10 cellular contexts compared by ENCODE assay signal in the genomic region with DNA sequence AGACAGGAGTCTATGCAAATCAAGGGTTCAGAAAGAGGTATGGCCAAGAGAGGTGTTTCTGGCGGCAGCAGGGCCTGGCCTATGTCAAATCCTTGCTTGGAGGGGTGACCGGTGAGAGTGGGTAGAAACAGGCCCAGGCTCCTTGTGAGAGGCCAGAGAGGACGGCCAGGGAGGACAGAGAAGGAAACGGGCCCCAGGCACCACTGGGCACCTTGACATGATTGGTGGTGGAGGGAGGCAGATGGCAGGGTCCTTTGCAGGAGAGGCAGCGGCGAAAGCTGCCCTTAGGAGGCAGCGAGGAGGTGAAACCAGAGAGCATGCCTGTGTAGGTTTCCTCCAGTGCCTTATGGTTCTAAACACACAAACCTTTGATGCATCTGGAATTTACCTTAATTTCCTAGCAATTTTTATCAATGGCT. TPM values are rescaled to one million over a fixed set of nuclear protein-coding genes. Genes with fewer than 3 reads are reported as not detected.
DNase-seq lines count a peak whose midpoint lies in the region; ATAC-seq and TF ChIP-seq lines count a peak whose summit lies in the region.
"Had no signal": no experiment of that assay in that cellular context is flagged by ENCODE, and none has a peak within 500 bp of the region (broad histone marks: within the 10 kb centered on the region; RNA-seq: fewer than 3 reads in every experiment).

No MANE protein-coding gene starts in this region.

- no peaks in the 10 kb centered on the region for H3K27me3 ChIP-seq in PC-9 (ENCODE audit: insufficient read depth, low read depth)
- no peaks in the 10 kb centered on the region for H3K27me3 ChIP-seq in fibroblast of lung (ENCODE audit: control insufficient read depth, insufficient read depth, low read length)
- H3K27me3 ChIP-seq in smooth muscle cell (ENCODE audit: low read depth): no peaks in the 10 kb centered on the region

- no peaks in the 10 kb centered on the region for H3K36me3 Mint-ChIP-seq in activated CD4-positive, alpha-beta memory T cell treated with anti-CD3 and anti-CD28 coated beads for 36 hours
- H3K36me3 Mint-ChIP-seq: activated naive CD8-positive, alpha-beta T cell treated with anti-CD3 and anti-CD28 coated beads, Interleukin-2, amount 10 ng/mL, durations not matched to agents 7 days and 5 days had no signal

- peaks cover 31% of the 10 kb centered on the region for H3K27me3 Mint-ChIP-seq in activated CD4-positive, alpha-beta memory T cell treated with anti-CD3 and anti-CD28 coated beads for 36 hours

- H2AFZ ChIP-seq in PC-9 (no peak overlapping the region), fibroblast of lung (ENCODE audit: low read length) (no peak overlapping the region), smooth muscle cell (ENCODE audit: low read depth) (no peak overlapping the region)

- H3K79me2 ChIP-seq in PC-9 (ENCODE audit: low read depth) (peaks cover 73% of the 10 kb centered on the region), fibroblast of lung (ENCODE audit: control insufficient read depth, insufficient read depth, low read length) (no peaks in the 10 kb centered on the region), smooth muscle cell (ENCODE audit: low read depth) (no peaks in the 10 kb centered on the region)

- H3K4me2 ChIP-seq in PC-9: peak overlapping the region; percentile 69
- H3K4me2 ChIP-seq in fibroblast of lung (ENCODE audit: extremely low read depth, insufficient read depth, low read length): no peak overlapping the region
- H3K4me2 ChIP-seq in smooth muscle cell: peak overlapping the region; percentile 70

- POLR2A ChIA-PET in PC-9 (lab: Charles Lee; ENCODE audit: unreplicated experiment): interaction anchor here (0.7 to 1.1 kb wide), 2 partner anchors 11 to 302 kb away, joined by 3 to 17 read pairs; no protein-coding TSS in a partner anchor
- POLR2A ChIA-PET in activated CD4-positive, alpha-beta memory T cell treated with anti-CD3 and anti-CD28 coated beads for 36 hours (lab: Charles Lee): no interaction called here

- H3K9me3 ChIP-seq in PC-9 (ENCODE audit: insufficient read depth, low read depth) (no peaks in the 10 kb centered on the region), fibroblast of lung (ENCODE audit: control insufficient read depth, insufficient read depth, low read depth, low read length) (no peaks in the 10 kb centered on the region), smooth muscle cell (replicated peaks; ENCODE audit: low read depth) (no peaks in the 10 kb centered on the region)

- no peak for ATAC-seq in HG02763 (IDR thresholded peaks at IDR 0.05; ENCODE audit: unreplicated experiment)

- intact Hi-C loops in PC-9 (cut with micrococcal nuclease; ENCODE audit: unreplicated experiment): loop anchor here (2.0 to 10.0 kb wide), 5 partner anchors 57 to 277 kb away; a partner anchor contains a TSS
- intact Hi-C loops in activated CD4-positive, alpha-beta memory T cell treated with anti-CD3 and anti-CD28 coated beads for 36 hours (cut with micrococcal nuclease): no loop called here

- BruUV-seq in PC-9 (replicated peaks; lab: Mats Ljungman, UMichigan): no TSS peak

- no peaks in the 10 kb centered on the region for H3K36me3 ChIP-seq in PC-9 (ENCODE audit: low read depth)
- H3K36me3 ChIP-seq in fibroblast of lung (ENCODE audit: control insufficient read depth, insufficient read depth, low read length): no peaks in the 10 kb centered on the region
- H3K36me3 ChIP-seq in smooth muscle cell (ENCODE audit: low read depth): no peaks in the 10 kb centered on the region

- H3F3A ChIP-seq in PC-9 (ENCODE audit: insufficient read depth, low read depth): peaks cover 59% of the 10 kb centered on the region
- peaks cover 18% of the 10 kb centered on the region for H3F3A ChIP-seq in smooth muscle cell (ENCODE audit: low read depth)

- CTCF ChIA-PET in PC-9 (lab: Charles Lee): no interaction called here
- CTCF ChIA-PET in activated CD4-positive, alpha-beta memory T cell treated with anti-CD3 and anti-CD28 coated beads for 36 hours (lab: Charles Lee): no interaction called here

- H3K4me1 Mint-ChIP-seq in activated CD4-positive, alpha-beta memory T cell treated with anti-CD3 and anti-CD28 coated beads for 36 hours (ENCODE audit: low read depth): peaks cover 12% of the 10 kb centered on the region

- H3K27ac Mint-ChIP-seq in activated CD4-positive, alpha-beta memory T cell treated with anti-CD3 and anti-CD28 coated beads for 36 hours: no peak overlapping the region
- H3K27ac Mint-ChIP-seq: activated naive CD8-positive, alpha-beta T cell treated with anti-CD3 and anti-CD28 coated beads, Interleukin-2, amount 10 ng/mL, durations not matched to agents 7 days and 5 days had no signal

- H3K4me3 Mint-ChIP-seq in activated CD4-positive, alpha-beta memory T cell treated with anti-CD3 and anti-CD28 coated beads for 36 hours: no peak overlapping the region
- H3K4me3 Mint-ChIP-seq: activated naive CD8-positive, alpha-beta T cell treated with anti-CD3 and anti-CD28 coated beads, Interleukin-2, amount 10 ng/mL, durations not matched to agents 7 days and 5 days had no signal

- H4K20me1 ChIP-seq in PC-9 (ENCODE audit: insufficient read depth): no peaks in the 10 kb centered on the region
- H4K20me1 ChIP-seq in fibroblast of lung (ENCODE audit: control insufficient read depth, extremely low read depth, insufficient read depth, low read length): no peaks in the 10 kb centered on the region
- no peaks in the 10 kb centered on the region for H4K20me1 ChIP-seq in smooth muscle cell (ENCODE audit: low read depth)

- H3K9ac ChIP-seq in fibroblast of lung (ENCODE audit: insufficient read depth, low read length) (no peak overlapping the region), smooth muscle cell (ENCODE audit: low read depth) (peak overlapping the region; percentile 82)

- no peaks in the 10 kb centered on the region for H3K9me2 ChIP-seq in PC-9 (ENCODE audit: insufficient read depth)

- H3K27ac ChIP-seq in PC-9 (peak overlapping the region; percentile 82), fibroblast of lung (ENCODE audit: insufficient read depth, low read length) (no peak overlapping the region), smooth muscle cell (ENCODE audit: low read depth) (peak overlapping the region; percentile 97)

- H3K4me1 ChIP-seq in PC-9 (replicated peaks; ENCODE audit: insufficient read depth) (peaks cover 97% of the 10 kb centered on the region), fibroblast of lung (ENCODE audit: control insufficient read depth, extremely low read depth, insufficient read depth, low read length) (peaks cover 11% of the 10 kb centered on the region), smooth muscle cell (ENCODE audit: low read depth) (peaks cover 10% of the 10 kb centered on the region)

- H3K9me3 Mint-ChIP-seq in activated CD4-positive, alpha-beta memory T cell treated with anti-CD3 and anti-CD28 coated beads for 36 hours: no peaks in the 10 kb centered on the region
- H3K9me3 Mint-ChIP-seq: activated naive CD8-positive, alpha-beta T cell treated with anti-CD3 and anti-CD28 coated beads, Interleukin-2, amount 10 ng/mL, durations not matched to agents 7 days and 5 days had no signal

- 34% methylated on average over 7 of the region's 7 CpGs for WGBS in smooth muscle cell (ENCODE audit: low lambda C conversion rate)

- TF ChIP-seq CTCF in PC-9 (conservative IDR thresholded peaks at IDR 0.05) (no peak), fibroblast of lung (conservative IDR thresholded peaks at IDR 0.05 in 1 of 2, IDR thresholded peaks at IDR 0.05 in 1 of 2; ENCODE audit: low read depth in 1 of 2, low read length in 2 of 2) (peak; percentile 5 to 15), smooth muscle cell (IDR thresholded peaks at IDR 0.05; ENCODE audit: borderline replicate concordance, insufficient read depth, poor library complexity, severe bottlenecking) (no peak)

- peak overlapping the region; percentile 12; the same call in 1 of the 2 replicates for H3K4me3 ChIP-seq in PC-9
- no peak overlapping the region for H3K4me3 ChIP-seq in fibroblast of lung (replicated peaks in 1 of 4; ENCODE audit: control extremely low read depth in 1 of 4, insufficient read depth in 1 of 4, low read depth in 3 of 4, low read length in 4 of 4)
- no peak overlapping the region for H3K4me3 ChIP-seq in smooth muscle cell

- peak; percentile 50 for DNase-seq in DMS 273 (lab: John Stamatoyannopoulos, UW; ENCODE audit: unreplicated experiment)
- no peak for DNase-seq in DMS 273 treated with DMSO at 0.1 percent for 48 hours (lab: John Stamatoyannopoulos, UW)
- DNase-seq in PC-9: no peak
- DNase-seq in fibroblast of lung (ENCODE audit: low read depth in 2 of 2): no peak
- DNase-seq in smooth muscle cell (lab: John Stamatoyannopoulos, UW; ENCODE audit: unreplicated experiment): no peak
- DNase-seq in activated naive CD4-positive, alpha-beta T cell (lab: John Stamatoyannopoulos, UW): no peak
- no peak for DNase-seq in activated CD4-positive, alpha-beta memory T cell treated with anti-CD3 and anti-CD28 coated beads for 36 hours
- DNase-seq: activated naive CD8-positive, alpha-beta T cell treated with anti-CD3 and anti-CD28 coated beads, Interleukin-2, amount 10 ng/mL, durations not matched to agents 7 days and 5 days; NCI-H1436 had no signal

RNA-seq across cellular contexts. Expression of a gene that starts 6.2 kb away (rescaled TPM):
- 48.5 and 48.7 TPM in 2 replicates for total RNA-seq in PC-9 (2021)
- total RNA-seq in fibroblast of lung: 16.0 and 16.4 TPM in 2 replicates
- 3.2 and 3.3 TPM in 2 replicates for polyA plus RNA-seq in fibroblast of lung
- polyA plus RNA-seq in fibroblast of lung (2012): 7.1 and 11.1 TPM in 2 replicates
- polyA minus RNA-seq in fibroblast of lung (ENCODE audit: low replicate concordance): 1.6 and 3.4 TPM in 2 replicates
- total RNA-seq in smooth muscle cell: 11.1 and 24.0 TPM in 2 replicates
- 70.8 and 72.0 TPM in 2 replicates for polyA plus RNA-seq in smooth muscle cell
- total RNA-seq in activated CD4-positive, alpha-beta memory T cell treated with anti-CD3 and anti-CD28 coated beads for 36 hours: under 1 TPM; 0.77 to 0.97 TPM

Comparison
In these comparisons a context has a peak if more than half of its experiments do, and no peak if none do; other contexts are left out.
1. CTCF ChIP-seq: peak in fibroblast of lung (2 of 2); none in PC-9 (single experiment) and smooth muscle cell (single experiment).